Comparison of ENCODE assay signal across 14 cellular contexts in genomic region chr15:57321485-57321884, GRCh38. TPM values are rescaled to one million over a fixed set of nuclear protein-coding genes. Genes with fewer than 3 reads are reported as not detected.
DNase-seq lines count a peak whose midpoint lies in the region; ATAC-seq and TF ChIP-seq lines count a peak whose summit lies in the region.
"Had no signal": no experiment of that assay in that cellular context is flagged by ENCODE, and none has a peak within 500 bp of the region (broad histone marks: within the 10 kb centered on the region; RNA-seq: fewer than 3 reads in every experiment).

No MANE protein-coding gene starts in this region.

- no peaks in the 10 kb centered on the region for H3K36me3 Mint-ChIP-seq in CD8-positive, alpha-beta memory T cell

- no peak overlapping the region for H3K4me3 Mint-ChIP-seq in CD8-positive, alpha-beta memory T cell
- H3K4me3 Mint-ChIP-seq: H9 had no signal

- no TSS peak for BruUV-seq in OCI-LY7 (replicated peaks; lab: Mats Ljungman, UMichigan)

- no peaks in the 10 kb centered on the region for H3K36me3 ChIP-seq in CD8-positive, alpha-beta memory T cell (ENCODE audit: insufficient read depth, low read length)
- H3K36me3 ChIP-seq in OCI-LY7 (ENCODE audit: insufficient read depth, low read length) (no peaks in the 10 kb centered on the region), hepatocyte (replicated peaks; ENCODE audit: insufficient read depth, low read depth) (no peaks in the 10 kb centered on the region), spleen (no peaks in the 10 kb centered on the region)

- no peak overlapping the region for H3K27ac Mint-ChIP-seq in CD8-positive, alpha-beta memory T cell

- H3K79me2 ChIP-seq in OCI-LY7 (ENCODE audit: insufficient read depth, low read depth, low read length): no peaks in the 10 kb centered on the region
- H3K79me2 ChIP-seq in hepatocyte: no peaks in the 10 kb centered on the region

- H3K27me3 ChIP-seq in CD8-positive, alpha-beta memory T cell (ENCODE audit: insufficient read depth, low read length, poor library complexity, severe bottlenecking): no peaks in the 10 kb centered on the region
- no peaks in the 10 kb centered on the region for H3K27me3 ChIP-seq in hepatocyte
- no peaks in the 10 kb centered on the region for H3K27me3 ChIP-seq in spleen (replicated peaks in 1 of 7)

- CTCF ChIA-PET in CD8-positive, alpha-beta memory T cell (lab: Charles Lee): no interaction called here
- CTCF ChIA-PET in OCI-LY7 (lab: Charles Lee; ENCODE audit: unreplicated experiment): no interaction called here

- no peaks in the 10 kb centered on the region for H3K27me3 Mint-ChIP-seq in CD8-positive, alpha-beta memory T cell

- H4K20me1 ChIP-seq in OCI-LY7 (ENCODE audit: insufficient read depth, low read length) (no peaks in the 10 kb centered on the region), hepatocyte (ENCODE audit: insufficient read depth, poor library complexity, severe bottlenecking) (no peaks in the 10 kb centered on the region)

- H2AFZ ChIP-seq in OCI-LY7 (ENCODE audit: low read length) (peak overlapping the region; percentile 74; the same call in 1 of the 2 replicates), hepatocyte (no peak overlapping the region)

- H3K4me2 ChIP-seq in OCI-LY7 (ENCODE audit: low read length) (no peak overlapping the region), hepatocyte (no peak overlapping the region)
- H3K4me2 ChIP-seq: A549 had no signal

- DNase-seq in CD8-positive, alpha-beta memory T cell: no peak
- no peak for DNase-seq in OCI-LY7 (ENCODE audit: low spot score)
- no peak for DNase-seq in hepatocyte (ENCODE audit: low spot score)
- peak; percentile 30 for DNase-seq in spleen
- no peak for DNase-seq in GM19240 (ENCODE audit: insufficient read length, low spot score)
- DNase-seq in NCI-H1417 (lab: John Stamatoyannopoulos, UW): no peak
- DNase-seq: C1 segment of cervical spinal cord, DMS 273 treated with DMSO at 0.1 percent for 48 hours, MM.1S, NCI-H1092, NCI-H446 treated with DMSO at 0.1 percent for 48 hours had no signal

- peak overlapping the region; percentile 80 for H3K27ac ChIP-seq in CD8-positive, alpha-beta memory T cell (ENCODE audit: low read depth, low read length)
- H3K27ac ChIP-seq in OCI-LY7 (ENCODE audit: low read depth, low read length, poor library complexity, severe bottlenecking) (no peak overlapping the region), hepatocyte (peak overlapping the region; percentile 82), spleen (no peak overlapping the region)

- H3K4me3 ChIP-seq in CD8-positive, alpha-beta memory T cell (ENCODE audit: low read length): no peak overlapping the region
- H3K4me3 ChIP-seq in OCI-LY7 (ENCODE audit: low read depth, low read length, poor library complexity, severe bottlenecking) (no peak overlapping the region), hepatocyte (no peak overlapping the region), spleen (no peak overlapping the region)
- H3K4me3 ChIP-seq: A549 had no signal

- intact Hi-C loops in OCI-LY7 (cut with micrococcal nuclease; ENCODE audit: unreplicated experiment) (no loop called here), spleen (cut with DNase I; ENCODE audit: low total_unique reads) (no loop called here)

- no peaks in the 10 kb centered on the region for H3K9me3 Mint-ChIP-seq in CD8-positive, alpha-beta memory T cell
- H3K9me3 Mint-ChIP-seq: H9 had no signal

- no peak for ATAC-seq in HG03342 (IDR thresholded peaks at IDR 0.05; ENCODE audit: unreplicated experiment)
- ATAC-seq: A549 had no signal

- H3K9me2 ChIP-seq in OCI-LY7 (ENCODE audit: insufficient read depth, low read length) (no peaks in the 10 kb centered on the region), hepatocyte (replicated peaks; ENCODE audit: insufficient read depth) (no peaks in the 10 kb centered on the region)

- peaks cover 3 to 9% (median 5%) of the 10 kb centered on the region in 3 donors for H3K4me1 Mint-ChIP-seq in CD8-positive, alpha-beta memory T cell

- TF ChIP-seq POLR2A in spleen (IDR thresholded peaks at IDR 0.05): no peak

- no peak for TF ChIP-seq CTCF in OCI-LY7 (conservative IDR thresholded peaks at IDR 0.05; ENCODE audit: low read length)
- TF ChIP-seq CTCF in hepatocyte (IDR thresholded peaks at IDR 0.05; ENCODE audit: poor library complexity): no peak
- TF ChIP-seq CTCF in spleen (IDR thresholded peaks at IDR 0.05 in 8 of 11, conservative IDR thresholded peaks at IDR 0.05 in 3 of 11): no peak

- 100% methylated on average over 3 of the region's 3 CpGs for WGBS in hepatocyte (ENCODE audit: low lambda C conversion rate, missing lambda C conversion rate)
- WGBS in spleen, 5 donors: 91 to 99% (median 94%) methylated on average over 3 of the region's 3 CpGs

- no peaks in the 10 kb centered on the region for H3K4me1 ChIP-seq in CD8-positive, alpha-beta memory T cell (ENCODE audit: insufficient read depth, low read length)
- peaks cover 28% of the 10 kb centered on the region for H3K4me1 ChIP-seq in OCI-LY7 (ENCODE audit: insufficient read depth, low read length, poor library complexity, severe bottlenecking)
- H3K4me1 ChIP-seq in hepatocyte (ENCODE audit: insufficient read depth): peaks cover 10% of the 10 kb centered on the region
- H3K4me1 ChIP-seq in spleen: peaks cover 0 to 14% (median 0%) of the 10 kb centered on the region in 6 donors

- POLR2A ChIA-PET in CD8-positive, alpha-beta memory T cell (lab: Charles Lee): no interaction called here
- POLR2A ChIA-PET in OCI-LY7 (lab: Charles Lee): interaction anchor here (0.6 to 1.0 kb wide), 5 partner anchors 171 to 1835 kb away, joined by 3 to 5 read pairs (median 3); no protein-coding TSS in a partner anchor

- H3K9me3 ChIP-seq in CD8-positive, alpha-beta memory T cell (ENCODE audit: low read length): no peaks in the 10 kb centered on the region
- H3K9me3 ChIP-seq in OCI-LY7 (ENCODE audit: low read length) (no peaks in the 10 kb centered on the region), hepatocyte (ENCODE audit: low read depth) (no peaks in the 10 kb centered on the region), spleen (no peaks in the 10 kb centered on the region)
- H3K9me3 ChIP-seq: A549 had no signal

RNA-seq across cellular contexts. Expression of gene CGNL1, which starts 54.8 kb away (rescaled TPM):
- total RNA-seq in CD8-positive, alpha-beta memory T cell: not detected
- not detected for polyA plus RNA-seq in CD8-positive, alpha-beta memory T cell
- total RNA-seq in OCI-LY7 (2014; rRNA removed; shearing (Covaris generic)): not detected in 2 replicates
- 0.04 TPM in 1 of 2 replicates, not detected in the other for total RNA-seq in OCI-LY7 (2022)
- 13.1 and 13.7 TPM in 2 replicates for total RNA-seq in hepatocyte
- 9.8 and 11.4 TPM in 2 replicates for polyA plus RNA-seq in hepatocyte
- under 1 TPM; 0.20 to 0.73 (median 0.51) TPM for total RNA-seq in spleen
- polyA plus RNA-seq in spleen: under 1 TPM; 0.07 to 0.38 (median 0.21) TPM

Comparison
In these comparisons a context has a peak if more than half of its experiments do, and no peak if none do; other contexts are left out.
1. H3K27ac ChIP-seq: peak in CD8-positive, alpha-beta memory T cell (single experiment) and hepatocyte (single experiment); none in OCI-LY7 (single experiment) and spleen (0 of 8).